1 cellular context compared by ENCODE assay signal in the genomic region with DNA sequence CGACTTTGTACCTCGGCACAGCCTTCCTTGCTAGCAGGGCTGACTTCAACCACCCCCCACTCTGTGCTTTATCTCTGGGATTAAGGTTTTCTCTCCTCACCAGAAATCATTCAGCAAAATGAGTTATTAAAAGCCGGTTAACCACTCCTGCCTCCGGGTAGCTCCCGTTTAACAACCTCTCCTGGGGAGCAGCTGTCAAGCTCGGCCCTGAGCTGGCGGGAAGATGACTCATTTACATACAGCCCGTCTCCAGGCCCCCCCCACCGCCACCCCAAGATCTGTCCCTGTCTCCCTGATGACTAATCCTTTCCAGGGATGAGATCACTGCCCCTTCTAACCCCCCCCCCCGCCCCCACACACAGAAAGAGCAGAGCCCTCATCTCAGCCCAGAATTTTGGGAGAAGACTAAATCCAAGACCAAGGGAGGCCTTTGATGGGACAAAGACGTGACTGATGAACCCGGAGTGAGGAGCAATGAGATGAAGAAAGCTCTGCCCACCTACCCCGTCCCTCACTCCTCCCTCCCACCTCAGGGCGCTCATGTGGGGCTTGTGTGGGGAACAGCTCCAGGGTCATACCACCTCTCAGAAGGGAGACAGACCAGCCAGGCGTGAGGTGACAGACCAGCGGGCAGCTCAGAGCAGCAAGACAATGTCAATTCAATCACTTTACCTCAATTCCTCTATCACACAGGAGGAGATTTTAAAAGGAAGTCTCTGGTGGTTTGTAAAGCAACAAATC.
TF ChIP-seq lines count a peak whose summit lies in the region.

No MANE protein-coding gene starts in this region.

TF ChIP-seq in K562, 482 proteins besides CTCF, POLR2A, EP300 and RAD21 (continued from another document and continues in another):
- TF ChIP-seq, protein P1, sequence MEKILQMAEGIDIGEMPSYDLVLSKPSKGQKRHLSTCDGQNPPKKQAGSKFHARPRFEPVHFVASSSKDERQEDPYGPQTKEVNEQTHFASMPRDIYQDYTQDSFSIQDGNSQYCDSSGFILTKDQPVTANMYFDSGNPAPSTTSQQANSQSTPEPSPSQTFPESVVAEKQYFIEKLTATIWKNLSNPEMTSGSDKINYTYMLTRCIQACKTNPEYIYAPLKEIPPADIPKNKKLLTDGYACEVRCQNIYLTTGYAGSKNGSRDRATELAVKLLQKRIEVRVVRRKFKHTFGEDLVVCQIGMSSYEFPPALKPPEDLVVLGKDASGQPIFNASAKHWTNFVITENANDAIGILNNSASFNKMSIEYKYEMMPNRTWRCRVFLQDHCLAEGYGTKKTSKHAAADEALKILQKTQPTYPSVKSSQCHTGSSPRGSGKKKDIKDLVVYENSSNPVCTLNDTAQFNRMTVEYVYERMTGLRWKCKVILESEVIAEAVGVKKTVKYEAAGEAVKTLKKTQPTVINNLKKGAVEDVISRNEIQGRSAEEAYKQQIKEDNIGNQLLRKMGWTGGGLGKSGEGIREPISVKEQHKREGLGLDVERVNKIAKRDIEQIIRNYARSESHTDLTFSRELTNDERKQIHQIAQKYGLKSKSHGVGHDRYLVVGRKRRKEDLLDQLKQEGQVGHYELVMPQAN (IDR thresholded peaks at IDR 0.05; ENCODE audit: borderline replicate concordance), result no peak
- TF ChIP-seq ZKSCAN1 (IDR thresholded peaks at IDR 0.05; ENCODE audit: low read depth, low read length) (no peak), RBM14 (IDR thresholded peaks at IDR 0.05; ENCODE audit: borderline replicate concordance, insufficient read depth, low read depth, low read length) (no peak), MYNN (IDR thresholded peaks at IDR 0.05) (no peak), MYNN (CRISPR knock-in tag; IDR thresholded peaks at IDR 0.05) (no peak), ZNF584 (CRISPR knock-in tag; IDR thresholded peaks at IDR 0.05; ENCODE audit: low read depth) (no peak), HNRNPUL1 (IDR thresholded peaks at IDR 0.05; ENCODE audit: low read length) (no peak), GABPB2 (CRISPR knock-in tag; conservative IDR thresholded peaks at IDR 0.05) (no peak), SP2 (IDR thresholded peaks at IDR 0.05; ENCODE audit: extremely low read depth, low read depth, low read length, poor library complexity, severe bottlenecking) (no peak), TEAD1 (CRISPR knock-in tag; IDR thresholded peaks at IDR 0.05) (no peak), NFE2L1 (tag; IDR thresholded peaks at IDR 0.05; ENCODE audit: borderline replicate concordance, low read depth) (no peak), LCOR (CRISPR knock-in tag; IDR thresholded peaks at IDR 0.05) (no peak), DMBX1 (CRISPR knock-in tag; IDR thresholded peaks at IDR 0.05; ENCODE audit: borderline replicate concordance) (no peak), TAL1 (IDR thresholded peaks at IDR 0.05) (no peak), NR4A1 (CRISPR knock-in tag; IDR thresholded peaks at IDR 0.05) (no peak), NR4A1 (tag; IDR thresholded peaks at IDR 0.05) (no peak), RBBP5 (IDR thresholded peaks at IDR 0.05; ENCODE audit: borderline replicate concordance, insufficient read depth, low read length, poor library complexity, severe bottlenecking) (no peak), ZNF124 (CRISPR knock-in tag; IDR thresholded peaks at IDR 0.05) (no peak), ZNF589 (CRISPR knock-in tag; IDR thresholded peaks at IDR 0.05; ENCODE audit: low read depth) (no peak), CCNT2 (IDR thresholded peaks at IDR 0.05; ENCODE audit: borderline replicate concordance, extremely low read depth, insufficient read length, low read depth, low read length) (no peak), ARID1B (IDR thresholded peaks at IDR 0.05) (peak; percentile 42; the same call in 1 of the 2 replicates), JUND (IDR thresholded peaks at IDR 0.05; ENCODE audit: borderline replicate concordance, low read depth, low read length) (peak; percentile 88), JUND (tag; IDR thresholded peaks at IDR 0.05; ENCODE audit: borderline replicate concordance, low read depth, low read length) (peak; percentile 56; the same call in 2 of the 3 replicates), HCFC1 (IDR thresholded peaks at IDR 0.05; ENCODE audit: low read depth, low read length) (no peak), MEF2A (IDR thresholded peaks at IDR 0.05; ENCODE audit: control insufficient read depth, low read depth, low read length) (no peak), ZNF79 (CRISPR knock-in tag; IDR thresholded peaks at IDR 0.05; ENCODE audit: low read depth) (no peak), SRSF1 (IDR thresholded peaks at IDR 0.05; ENCODE audit: low read depth, low read length) (no peak), SPI1 (IDR thresholded peaks at IDR 0.05; ENCODE audit: borderline replicate concordance, low read depth, low read length) (no peak), ELF1 (tag; IDR thresholded peaks at IDR 0.05) (no peak), ZFPM2 (CRISPR knock-in tag; IDR thresholded peaks at IDR 0.05) (no peak), HNRNPH1 (optimal IDR thresholded peaks at IDR 0.05; ENCODE audit: low read depth, low read length) (no peak), KAT8 (IDR thresholded peaks at IDR 0.05; ENCODE audit: low read depth) (no peak), ATF1 (CRISPR knock-in tag; IDR thresholded peaks at IDR 0.05) (no peak), ATF1 (tag; IDR thresholded peaks at IDR 0.05) (no peak), ZNF75A (CRISPR knock-in tag; IDR thresholded peaks at IDR 0.05) (no peak), EZH2 (IDR thresholded peaks at IDR 0.05; ENCODE audit: borderline replicate concordance, low read depth, low read length) (no peak), FOSL1 (tag; conservative IDR thresholded peaks at IDR 0.05) (peak; percentile 95), STAT5B (CRISPR knock-in tag; IDR thresholded peaks at IDR 0.05) (no peak), JUN (IDR thresholded peaks at IDR 0.05; ENCODE audit: borderline replicate concordance, low read depth, low read length) (peak; percentile 92), JUN (CRISPR knock-in tag; IDR thresholded peaks at IDR 0.05; ENCODE audit: borderline replicate concordance) (no peak), TBP (optimal IDR thresholded peaks at IDR 0.05; ENCODE audit: low read depth, low read length) (no peak), SOX6 (IDR thresholded peaks at IDR 0.05) (no peak), SMARCC2 (IDR thresholded peaks at IDR 0.05; ENCODE audit: low read depth) (no peak), ZNF253 (CRISPR knock-in tag; conservative IDR thresholded peaks at IDR 0.05) (no peak), PHB2 (IDR thresholded peaks at IDR 0.05; ENCODE audit: low read depth) (no peak), ETS2 (tag; IDR thresholded peaks at IDR 0.05; ENCODE audit: borderline replicate concordance, poor library complexity, severe bottlenecking) (no peak), EGR1 (conservative IDR thresholded peaks at IDR 0.05) (peak; percentile 32; the same call in 1 of the 2 replicates)
- TF ChIP-seq, protein P2, sequence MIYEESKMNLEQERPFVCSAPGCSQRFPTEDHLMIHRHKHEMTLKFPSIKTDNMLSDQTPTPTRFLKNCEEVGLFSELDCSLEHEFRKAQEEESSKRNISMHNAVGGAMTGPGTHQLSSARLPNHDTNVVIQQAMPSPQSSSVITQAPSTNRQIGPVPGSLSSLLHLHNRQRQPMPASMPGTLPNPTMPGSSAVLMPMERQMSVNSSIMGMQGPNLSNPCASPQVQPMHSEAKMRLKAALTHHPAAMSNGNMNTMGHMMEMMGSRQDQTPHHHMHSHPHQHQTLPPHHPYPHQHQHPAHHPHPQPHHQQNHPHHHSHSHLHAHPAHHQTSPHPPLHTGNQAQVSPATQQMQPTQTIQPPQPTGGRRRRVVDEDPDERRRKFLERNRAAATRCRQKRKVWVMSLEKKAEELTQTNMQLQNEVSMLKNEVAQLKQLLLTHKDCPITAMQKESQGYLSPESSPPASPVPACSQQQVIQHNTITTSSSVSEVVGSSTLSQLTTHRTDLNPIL (CRISPR knock-in tag; IDR thresholded peaks at IDR 0.05), result no peak
- TF ChIP-seq, protein P3, sequence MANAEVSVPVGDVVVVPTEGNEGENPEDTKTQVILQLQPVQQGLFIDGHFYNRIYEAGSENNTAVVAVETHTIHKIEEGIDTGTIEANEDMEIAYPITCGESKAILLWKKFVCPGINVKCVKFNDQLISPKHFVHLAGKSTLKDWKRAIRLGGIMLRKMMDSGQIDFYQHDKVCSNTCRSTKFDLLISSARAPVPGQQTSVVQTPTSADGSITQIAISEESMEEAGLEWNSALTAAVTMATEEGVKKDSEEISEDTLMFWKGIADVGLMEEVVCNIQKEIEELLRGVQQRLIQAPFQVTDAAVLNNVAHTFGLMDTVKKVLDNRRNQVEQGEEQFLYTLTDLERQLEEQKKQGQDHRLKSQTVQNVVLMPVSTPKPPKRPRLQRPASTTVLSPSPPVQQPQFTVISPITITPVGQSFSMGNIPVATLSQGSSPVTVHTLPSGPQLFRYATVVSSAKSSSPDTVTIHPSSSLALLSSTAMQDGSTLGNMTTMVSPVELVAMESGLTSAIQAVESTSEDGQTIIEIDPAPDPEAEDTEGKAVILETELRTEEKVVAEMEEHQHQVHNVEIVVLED (CRISPR knock-in tag; IDR thresholded peaks at IDR 0.05), result no peak
- TF ChIP-seq, protein P4, sequence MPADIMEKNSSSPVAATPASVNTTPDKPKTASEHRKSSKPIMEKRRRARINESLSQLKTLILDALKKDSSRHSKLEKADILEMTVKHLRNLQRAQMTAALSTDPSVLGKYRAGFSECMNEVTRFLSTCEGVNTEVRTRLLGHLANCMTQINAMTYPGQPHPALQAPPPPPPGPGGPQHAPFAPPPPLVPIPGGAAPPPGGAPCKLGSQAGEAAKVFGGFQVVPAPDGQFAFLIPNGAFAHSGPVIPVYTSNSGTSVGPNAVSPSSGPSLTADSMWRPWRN (IDR thresholded peaks at IDR 0.05; ENCODE audit: low read depth), result no peak
- TF ChIP-seq, protein P5, sequence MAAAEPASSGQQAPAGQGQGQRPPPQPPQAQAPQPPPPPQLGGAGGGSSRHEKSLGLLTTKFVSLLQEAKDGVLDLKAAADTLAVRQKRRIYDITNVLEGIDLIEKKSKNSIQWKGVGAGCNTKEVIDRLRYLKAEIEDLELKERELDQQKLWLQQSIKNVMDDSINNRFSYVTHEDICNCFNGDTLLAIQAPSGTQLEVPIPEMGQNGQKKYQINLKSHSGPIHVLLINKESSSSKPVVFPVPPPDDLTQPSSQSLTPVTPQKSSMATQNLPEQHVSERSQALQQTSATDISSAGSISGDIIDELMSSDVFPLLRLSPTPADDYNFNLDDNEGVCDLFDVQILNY (CRISPR knock-in tag; IDR thresholded peaks at IDR 0.05), result no peak
- TF ChIP-seq, protein P6, sequence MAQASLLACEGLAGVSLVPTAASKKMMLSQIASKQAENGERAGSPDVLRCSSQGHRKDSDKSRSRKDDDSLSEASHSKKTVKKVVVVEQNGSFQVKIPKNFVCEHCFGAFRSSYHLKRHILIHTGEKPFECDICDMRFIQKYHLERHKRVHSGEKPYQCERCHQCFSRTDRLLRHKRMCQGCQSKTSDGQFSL (CRISPR knock-in tag; IDR thresholded peaks at IDR 0.05), result peak; percentile 58; the same call in 1 of the 2 replicates
- TF ChIP-seq, protein P6 (tag; IDR thresholded peaks at IDR 0.05), result no peak
- TF ChIP-seq, protein P7, sequence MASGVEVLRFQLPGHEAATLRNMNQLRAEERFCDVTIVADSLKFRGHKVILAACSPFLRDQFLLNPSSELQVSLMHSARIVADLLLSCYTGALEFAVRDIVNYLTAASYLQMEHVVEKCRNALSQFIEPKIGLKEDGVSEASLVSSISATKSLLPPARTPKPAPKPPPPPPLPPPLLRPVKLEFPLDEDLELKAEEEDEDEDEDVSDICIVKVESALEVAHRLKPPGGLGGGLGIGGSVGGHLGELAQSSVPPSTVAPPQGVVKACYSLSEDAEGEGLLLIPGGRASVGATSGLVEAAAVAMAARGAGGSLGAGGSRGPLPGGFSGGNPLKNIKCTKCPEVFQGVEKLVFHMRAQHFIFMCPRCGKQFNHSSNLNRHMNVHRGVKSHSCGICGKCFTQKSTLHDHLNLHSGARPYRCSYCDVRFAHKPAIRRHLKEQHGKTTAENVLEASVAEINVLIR (CRISPR knock-in tag; IDR thresholded peaks at IDR 0.05), result no peak
- TF ChIP-seq, protein P8, sequence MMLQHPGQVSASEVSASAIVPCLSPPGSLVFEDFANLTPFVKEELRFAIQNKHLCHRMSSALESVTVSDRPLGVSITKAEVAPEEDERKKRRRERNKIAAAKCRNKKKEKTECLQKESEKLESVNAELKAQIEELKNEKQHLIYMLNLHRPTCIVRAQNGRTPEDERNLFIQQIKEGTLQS (IDR thresholded peaks at IDR 0.05), result peak; percentile 89
- TF ChIP-seq, protein P8 (CRISPR knock-in tag; conservative IDR thresholded peaks at IDR 0.05), result no peak
- TF ChIP-seq, protein P9, sequence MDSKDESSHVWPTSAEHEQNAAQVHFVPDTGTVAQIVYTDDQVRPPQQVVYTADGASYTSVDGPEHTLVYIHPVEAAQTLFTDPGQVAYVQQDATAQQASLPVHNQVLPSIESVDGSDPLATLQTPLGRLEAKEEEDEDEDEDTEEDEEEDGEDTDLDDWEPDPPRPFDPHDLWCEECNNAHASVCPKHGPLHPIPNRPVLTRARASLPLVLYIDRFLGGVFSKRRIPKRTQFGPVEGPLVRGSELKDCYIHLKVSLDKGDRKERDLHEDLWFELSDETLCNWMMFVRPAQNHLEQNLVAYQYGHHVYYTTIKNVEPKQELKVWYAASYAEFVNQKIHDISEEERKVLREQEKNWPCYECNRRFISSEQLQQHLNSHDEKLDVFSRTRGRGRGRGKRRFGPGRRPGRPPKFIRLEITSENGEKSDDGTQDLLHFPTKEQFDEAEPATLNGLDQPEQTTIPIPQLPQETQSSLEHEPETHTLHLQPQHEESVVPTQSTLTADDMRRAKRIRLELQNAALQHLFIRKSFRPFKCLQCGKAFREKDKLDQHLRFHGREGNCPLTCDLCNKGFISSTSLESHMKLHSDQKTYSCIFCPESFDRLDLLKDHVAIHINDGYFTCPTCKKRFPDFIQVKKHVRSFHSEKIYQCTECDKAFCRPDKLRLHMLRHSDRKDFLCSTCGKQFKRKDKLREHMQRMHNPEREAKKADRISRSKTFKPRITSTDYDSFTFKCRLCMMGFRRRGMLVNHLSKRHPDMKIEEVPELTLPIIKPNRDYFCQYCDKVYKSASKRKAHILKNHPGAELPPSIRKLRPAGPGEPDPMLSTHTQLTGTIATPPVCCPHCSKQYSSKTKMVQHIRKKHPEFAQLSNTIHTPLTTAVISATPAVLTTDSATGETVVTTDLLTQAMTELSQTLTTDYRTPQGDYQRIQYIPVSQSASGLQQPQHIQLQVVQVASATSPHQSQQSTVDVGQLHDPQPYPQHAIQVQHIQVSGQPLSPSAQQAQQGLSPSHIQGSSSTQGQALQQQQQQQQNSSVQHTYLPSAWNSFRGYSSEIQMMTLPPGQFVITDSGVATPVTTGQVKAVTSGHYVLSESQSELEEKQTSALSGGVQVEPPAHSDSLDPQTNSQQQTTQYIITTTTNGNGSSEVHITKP (IDR thresholded peaks at IDR 0.05; ENCODE audit: partially characterized antibody), result peak; percentile 65
